In the genomic region with DNA sequence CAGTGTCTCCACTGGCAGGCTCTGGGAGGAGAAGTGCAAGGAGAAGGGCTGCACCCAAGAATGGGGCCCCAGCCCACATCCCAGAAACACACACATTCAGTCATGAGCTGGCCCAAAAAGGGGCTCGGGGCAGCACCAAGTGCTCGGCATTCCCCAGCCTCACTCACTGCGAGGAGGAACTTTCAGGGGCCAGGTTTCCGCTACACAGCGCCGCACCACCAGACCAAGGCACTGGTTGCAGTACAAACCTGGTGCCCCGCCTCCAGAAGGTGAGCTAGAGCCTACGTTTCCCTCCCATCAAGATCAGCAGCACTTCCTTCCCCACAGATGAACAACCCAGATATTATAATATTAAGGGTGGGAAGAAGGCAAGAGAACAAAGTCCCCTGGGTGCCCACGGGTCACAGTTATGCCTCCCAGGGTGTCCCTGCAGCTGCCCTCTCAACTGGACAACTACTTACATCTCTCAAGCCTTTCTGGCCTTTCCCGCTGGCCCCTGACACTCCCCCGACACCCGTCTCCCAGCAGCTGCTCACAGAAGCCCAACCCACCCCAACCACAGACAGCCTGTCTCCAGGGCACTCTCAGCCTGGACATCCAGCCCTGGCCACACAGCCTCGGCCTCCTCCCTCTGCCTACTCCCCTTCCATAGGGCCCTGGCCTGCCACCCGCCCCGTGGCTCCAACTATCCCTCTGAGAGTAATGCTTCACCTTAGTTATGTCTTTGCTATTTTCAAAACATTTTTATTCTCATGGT, we compare ENCODE assay signal across 8 cellular contexts. TPM values are rescaled to one million over a fixed set of nuclear protein-coding genes. Genes with fewer than 3 reads are reported as not detected.
DNase-seq lines count a peak whose midpoint lies in the region; ATAC-seq lines count a peak whose summit lies in the region.

No MANE protein-coding gene starts in this region.

- H3K9me3 Mint-ChIP-seq in activated CD4-positive, alpha-beta T cell treated with anti-CD3 and anti-CD28 coated beads for 36 hours (ENCODE audit: low read depth): no peaks in the 10 kb centered on the region
- H3K9me3 Mint-ChIP-seq in memory B cell: no peaks in the 10 kb centered on the region
- H3K9me3 Mint-ChIP-seq in stimulated activated naive CD8-positive, alpha-beta T cell treated with anti-CD3 and anti-CD28 coated beads, Interleukin-15, Interleukin-2, amounts not matched to agents 100 ng/mL and 50 ng/mL, for 24 hours: no peaks in the 10 kb centered on the region

- CTCF ChIA-PET in activated CD4-positive, alpha-beta T cell treated with anti-CD3 and anti-CD28 coated beads for 36 hours (lab: Charles Lee): interaction anchor here (0.7 to 3.3 kb wide), 11 partner anchors 22 to 393 kb away, joined by 3 to 15 read pairs (median 4); partner anchors contain the start of genes ADAM15 and CKS1B

- no peaks in the 10 kb centered on the region for H3K27me3 Mint-ChIP-seq in activated CD4-positive, alpha-beta T cell treated with anti-CD3 and anti-CD28 coated beads for 36 hours
- no peaks in the 10 kb centered on the region for H3K27me3 Mint-ChIP-seq in memory B cell
- H3K27me3 Mint-ChIP-seq in stimulated activated naive CD8-positive, alpha-beta T cell treated with anti-CD3 and anti-CD28 coated beads, Interleukin-15, Interleukin-2, amounts not matched to agents 100 ng/mL and 50 ng/mL, for 24 hours: no peaks in the 10 kb centered on the region

- POLR2A ChIA-PET in activated CD4-positive, alpha-beta T cell treated with anti-CD3 and anti-CD28 coated beads for 36 hours (lab: Charles Lee): interaction anchor here (0.5 to 3.0 kb wide), 3 partner anchors 9 to 44 kb away, joined by 3 to 10 read pairs (median 3); partner anchors contain the start of gene PMVK

- peak overlapping the region; percentile 95 for H3K27ac Mint-ChIP-seq in activated CD4-positive, alpha-beta T cell treated with anti-CD3 and anti-CD28 coated beads for 36 hours
- H3K27ac Mint-ChIP-seq in memory B cell: peak overlapping the region; percentile 99
- peak overlapping the region; percentile 95 for H3K27ac Mint-ChIP-seq in stimulated activated naive CD8-positive, alpha-beta T cell treated with anti-CD3 and anti-CD28 coated beads, Interleukin-15, Interleukin-2, amounts not matched to agents 100 ng/mL and 50 ng/mL, for 24 hours

- peak; percentile 83 for DNase-seq in activated CD4-positive, alpha-beta T cell treated with anti-CD3 and anti-CD28 coated beads for 36 hours
- no peak for DNase-seq in activated CD4-positive, alpha-beta T cell treated with anti-CD3 and anti-CD28 coated beads for 1 hour
- peak; percentile 44 for DNase-seq in activated T-helper 1 cell treated with Interleukin-2 at 50 U/mL for 16 hours (ENCODE audit: low read depth)
- DNase-seq in memory B cell (ENCODE audit: low spot score in 2 of 2): peak in 1 of 2 donors; percentile 46
- DNase-seq in NCI-H2227 treated with DMSO at 0.1 percent for 48 hours (lab: John Stamatoyannopoulos, UW): no peak
- no peak for DNase-seq in NOMO-1 (lab: John Stamatoyannopoulos, UW; ENCODE audit: unreplicated experiment in 2 of 2)
- DNase-seq in NCI-H2171 (lab: John Stamatoyannopoulos, UW): no peak

- intact Hi-C loops in activated CD4-positive, alpha-beta T cell treated with anti-CD3 and anti-CD28 coated beads for 36 hours (cut with DNase I, micrococcal nuclease): no loop called here

- H3K36me3 Mint-ChIP-seq in activated CD4-positive, alpha-beta T cell treated with anti-CD3 and anti-CD28 coated beads for 36 hours (ENCODE audit: low read depth): peaks cover 12% of the 10 kb centered on the region
- peaks cover 13% of the 10 kb centered on the region for H3K36me3 Mint-ChIP-seq in memory B cell
- H3K36me3 Mint-ChIP-seq in stimulated activated naive CD8-positive, alpha-beta T cell treated with anti-CD3 and anti-CD28 coated beads, Interleukin-15, Interleukin-2, amounts not matched to agents 100 ng/mL and 50 ng/mL, for 24 hours (ENCODE audit: low read depth): peaks cover 9% of the 10 kb centered on the region

- peak; percentile 61 for ATAC-seq in activated CD4-positive, alpha-beta T cell treated with anti-CD3 and anti-CD28 coated beads for 36 hours
- peak; percentile 39 for ATAC-seq in memory B cell (ENCODE audit: low read depth)

- H3K4me1 Mint-ChIP-seq in activated CD4-positive, alpha-beta T cell treated with anti-CD3 and anti-CD28 coated beads for 36 hours: peaks cover 73% of the 10 kb centered on the region
- peaks cover 51% of the 10 kb centered on the region for H3K4me1 Mint-ChIP-seq in memory B cell
- peaks cover 69% of the 10 kb centered on the region for H3K4me1 Mint-ChIP-seq in stimulated activated naive CD8-positive, alpha-beta T cell treated with anti-CD3 and anti-CD28 coated beads, Interleukin-15, Interleukin-2, amounts not matched to agents 100 ng/mL and 50 ng/mL, for 24 hours (ENCODE audit: low read depth)

- peak overlapping the region; percentile 73 for H3K4me3 Mint-ChIP-seq in activated CD4-positive, alpha-beta T cell treated with anti-CD3 and anti-CD28 coated beads for 36 hours
- peak overlapping the region; percentile 73 for H3K4me3 Mint-ChIP-seq in memory B cell
- peak overlapping the region; percentile 70 for H3K4me3 Mint-ChIP-seq in stimulated activated naive CD8-positive, alpha-beta T cell treated with anti-CD3 and anti-CD28 coated beads, Interleukin-15, Interleukin-2, amounts not matched to agents 100 ng/mL and 50 ng/mL, for 24 hours

RNA-seq across cellular contexts. Expression of gene PBXIP1, which starts 3.8 kb away (rescaled TPM):
- 10 to 100 TPM; 22.6 to 28.1 TPM for total RNA-seq in activated CD4-positive, alpha-beta T cell treated with anti-CD3 and anti-CD28 coated beads for 36 hours

RNA-seq across cellular contexts. Expression of gene PYGO2, which starts 9.5 kb away (rescaled TPM):
- 10 to 100 TPM; 24.5 to 25.6 TPM for total RNA-seq in activated CD4-positive, alpha-beta T cell treated with anti-CD3 and anti-CD28 coated beads for 36 hours

RNA-seq across cellular contexts. Expression of gene PMVK, which starts 15.6 kb away (rescaled TPM):
- total RNA-seq in activated CD4-positive, alpha-beta T cell treated with anti-CD3 and anti-CD28 coated beads for 36 hours: 10 to 100 TPM; 17.0 to 36.9 TPM

RNA-seq across cellular contexts. Expression of gene SHC1, which starts 18.5 kb away (rescaled TPM):
- 10 to 100 TPM; 45.9 to 65.7 TPM for total RNA-seq in activated CD4-positive, alpha-beta T cell treated with anti-CD3 and anti-CD28 coated beads for 36 hours

RNA-seq across cellular contexts. Expression of gene CKS1B, which starts 22.4 kb away (rescaled TPM):
- 100 to 1,000 TPM; 190 to 196 TPM for total RNA-seq in activated CD4-positive, alpha-beta T cell treated with anti-CD3 and anti-CD28 coated beads for 36 hours

Comparison
In these comparisons a context has a peak if more than half of its experiments do, and no peak if none do; other contexts are left out.
1. DNase-seq: peak in activated CD4-positive, alpha-beta T cell treated with anti-CD3 and anti-CD28 coated beads for 36 hours (single experiment) and activated T-helper 1 cell treated with Interleukin-2 at 50 U/mL for 16 hours (single experiment); none in activated CD4-positive, alpha-beta T cell treated with anti-CD3 and anti-CD28 coated beads for 1 hour (single experiment), NCI-H2227 treated with DMSO at 0.1 percent for 48 hours (single experiment), NOMO-1 (0 of 2) and NCI-H2171 (single experiment).
2. Peak in every context shown above with its lines, with median percentiles within 50 percentile points of each other: H3K27ac Mint-ChIP-seq and H3K4me3 Mint-ChIP-seq.